1 cellular context compared by ENCODE assay signal in genomic region chr9:99906403-99907207, GRCh38.
TF ChIP-seq lines count a peak whose summit lies in the region.

STX17 (plus strand) TSS chr9:99906654; CDS start chr9:99915240, 8,586 bp downstream.

TF ChIP-seq in HepG2, 621 proteins besides CTCF, POLR2A, EP300 and RAD21 (continued from another document and continues in another):
- TF ChIP-seq ISL2 (CRISPR knock-in tag; IDR thresholded peaks at IDR 0.05) (0 out of 2 replicates have a peak, but pooled peaks have one; percentile 23), KLF15 (CRISPR knock-in tag; IDR thresholded peaks at IDR 0.05; ENCODE audit: borderline replicate concordance) (no peak), HMG20A (CRISPR knock-in tag; IDR thresholded peaks at IDR 0.05; ENCODE audit: borderline replicate concordance) (no peak), THYN1 (CRISPR knock-in tag; IDR thresholded peaks at IDR 0.05; ENCODE audit: borderline replicate concordance, low read depth) (no peak; the same call in 1 of the 2 replicates), ZBTB20 (CRISPR knock-in tag; IDR thresholded peaks at IDR 0.05; ENCODE audit: borderline replicate concordance, low read depth) (no peak), ZNF552 (CRISPR knock-in tag; IDR thresholded peaks at IDR 0.05; ENCODE audit: borderline replicate concordance) (0 out of 2 replicates have a peak, but pooled peaks have one; percentile 43), KLF11 (CRISPR knock-in tag; IDR thresholded peaks at IDR 0.05) (no peak; the same call in 1 of the 2 replicates), JDP2 (CRISPR knock-in tag; IDR thresholded peaks at IDR 0.05; ENCODE audit: borderline replicate concordance) (no peak), HDAC1 (CRISPR knock-in tag; IDR thresholded peaks at IDR 0.05) (peak; percentile 86), TBL1XR1 (IDR thresholded peaks at IDR 0.05; ENCODE audit: borderline replicate concordance, low read length, partially characterized antibody) (no peak), PRDM4 (CRISPR knock-in tag; IDR thresholded peaks at IDR 0.05; ENCODE audit: borderline replicate concordance) (no peak), MED8 (CRISPR knock-in tag; IDR thresholded peaks at IDR 0.05; ENCODE audit: insufficient replicate concordance) (peak; percentile 68), ZNF569 (CRISPR knock-in tag; IDR thresholded peaks at IDR 0.05; ENCODE audit: borderline replicate concordance) (0 out of 2 replicates have a peak, but pooled peaks have one; percentile 56), NR2F6 (IDR thresholded peaks at IDR 0.05) (no peak), NR2F6 (CRISPR knock-in tag; IDR thresholded peaks at IDR 0.05) (0 out of 2 replicates have a peak, but pooled peaks have one; percentile 10), NKX3-1 (CRISPR knock-in tag; IDR thresholded peaks at IDR 0.05) (peak; percentile 65; the same call in 1 of the 2 replicates), STAT5B (CRISPR knock-in tag; IDR thresholded peaks at IDR 0.05) (0 out of 2 replicates have a peak, but pooled peaks have one; percentile 63), ZNF710 (CRISPR knock-in tag; IDR thresholded peaks at IDR 0.05; ENCODE audit: borderline replicate concordance) (peak; percentile 46; the same call in 1 of the 2 replicates), KLF12 (CRISPR knock-in tag; IDR thresholded peaks at IDR 0.05; ENCODE audit: borderline replicate concordance) (peak; percentile 71; the same call in 1 of the 2 replicates), ELK4 (CRISPR knock-in tag; IDR thresholded peaks at IDR 0.05; ENCODE audit: borderline replicate concordance) (no peak), PHF21A (CRISPR knock-in tag; IDR thresholded peaks at IDR 0.05) (peak; percentile 43; the same call in 1 of the 2 replicates), KDM4B (CRISPR knock-in tag; IDR thresholded peaks at IDR 0.05) (peak; percentile 85; the same call in 1 of the 2 replicates), ONECUT2 (CRISPR knock-in tag; IDR thresholded peaks at IDR 0.05) (no peak), ZNF777 (CRISPR knock-in tag; IDR thresholded peaks at IDR 0.05) (peak; percentile 59), SPEN (CRISPR knock-in tag; IDR thresholded peaks at IDR 0.05; ENCODE audit: low read depth) (peak; percentile 86), ZNF3 (CRISPR knock-in tag; IDR thresholded peaks at IDR 0.05) (no peak), TBP (CRISPR knock-in tag; IDR thresholded peaks at IDR 0.05) (no peak), CEBPG (CRISPR knock-in tag; IDR thresholded peaks at IDR 0.05) (no peak), KLF16 (CRISPR knock-in tag; IDR thresholded peaks at IDR 0.05) (peak in 1 of 2 experiments; percentile 69; a peak in 1 of 4 replicates), ZBTB7B (CRISPR knock-in tag; IDR thresholded peaks at IDR 0.05) (peak; percentile 92), NFIB (CRISPR knock-in tag; IDR thresholded peaks at IDR 0.05; ENCODE audit: borderline replicate concordance) (no peak), ZBTB4 (CRISPR knock-in tag; IDR thresholded peaks at IDR 0.05; ENCODE audit: borderline replicate concordance) (no peak), ERF (CRISPR knock-in tag; IDR thresholded peaks at IDR 0.05) (0 out of 2 replicates have a peak, but pooled peaks have one; percentile 35), IRX3 (CRISPR knock-in tag; IDR thresholded peaks at IDR 0.05; ENCODE audit: borderline replicate concordance, low read depth) (0 out of 2 replicates have a peak, but pooled peaks have one; percentile 44), WIZ (CRISPR knock-in tag; IDR thresholded peaks at IDR 0.05) (no peak), ZNF562 (CRISPR knock-in tag; IDR thresholded peaks at IDR 0.05; ENCODE audit: borderline replicate concordance) (no peak), ATF2 (CRISPR knock-in tag; IDR thresholded peaks at IDR 0.05) (no peak), SMARCE1 (IDR thresholded peaks at IDR 0.05; ENCODE audit: borderline replicate concordance) (no peak), ISX (CRISPR knock-in tag; conservative IDR thresholded peaks at IDR 0.05) (no peak), ZSCAN9 (CRISPR knock-in tag; IDR thresholded peaks at IDR 0.05; ENCODE audit: borderline replicate concordance) (peak; percentile 31; the same call in 1 of the 2 replicates), GMEB2 (CRISPR knock-in tag; IDR thresholded peaks at IDR 0.05; ENCODE audit: low read depth) (no peak), JUNB (CRISPR knock-in tag; IDR thresholded peaks at IDR 0.05; ENCODE audit: borderline replicate concordance) (no peak), ZNF143 (CRISPR knock-in tag; IDR thresholded peaks at IDR 0.05) (0 out of 2 replicates have a peak, but pooled peaks have one; percentile 37), ZNF629 (CRISPR knock-in tag; conservative IDR thresholded peaks at IDR 0.05) (peak; percentile 36; the same call in 1 of the 2 replicates), IKZF1 (IDR thresholded peaks at IDR 0.05) (no peak), TOE1 (CRISPR knock-in tag; IDR thresholded peaks at IDR 0.05) (0 out of 2 replicates have a peak, but pooled peaks have one; percentile 34), ZNF724P (CRISPR knock-in tag; IDR thresholded peaks at IDR 0.05; ENCODE audit: borderline replicate concordance) (no peak; the same call in 1 of the 2 replicates), ZNF296 (CRISPR knock-in tag; conservative IDR thresholded peaks at IDR 0.05) (peak; percentile 33; the same call in 1 of the 2 replicates)
- TF ChIP-seq, protein P1, sequence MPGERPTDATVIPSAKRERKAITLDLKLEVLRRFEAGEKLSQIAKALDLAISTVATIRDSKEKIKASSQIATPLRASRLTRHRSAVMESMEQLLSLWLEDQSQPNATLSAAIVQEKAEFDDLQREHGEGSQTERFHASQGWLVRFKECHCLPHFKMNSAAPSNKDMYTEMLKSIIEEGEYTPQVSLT (CRISPR knock-in tag; IDR thresholded peaks at IDR 0.05; ENCODE audit: borderline replicate concordance, low read depth) = no peak
- TF ChIP-seq, protein P2, sequence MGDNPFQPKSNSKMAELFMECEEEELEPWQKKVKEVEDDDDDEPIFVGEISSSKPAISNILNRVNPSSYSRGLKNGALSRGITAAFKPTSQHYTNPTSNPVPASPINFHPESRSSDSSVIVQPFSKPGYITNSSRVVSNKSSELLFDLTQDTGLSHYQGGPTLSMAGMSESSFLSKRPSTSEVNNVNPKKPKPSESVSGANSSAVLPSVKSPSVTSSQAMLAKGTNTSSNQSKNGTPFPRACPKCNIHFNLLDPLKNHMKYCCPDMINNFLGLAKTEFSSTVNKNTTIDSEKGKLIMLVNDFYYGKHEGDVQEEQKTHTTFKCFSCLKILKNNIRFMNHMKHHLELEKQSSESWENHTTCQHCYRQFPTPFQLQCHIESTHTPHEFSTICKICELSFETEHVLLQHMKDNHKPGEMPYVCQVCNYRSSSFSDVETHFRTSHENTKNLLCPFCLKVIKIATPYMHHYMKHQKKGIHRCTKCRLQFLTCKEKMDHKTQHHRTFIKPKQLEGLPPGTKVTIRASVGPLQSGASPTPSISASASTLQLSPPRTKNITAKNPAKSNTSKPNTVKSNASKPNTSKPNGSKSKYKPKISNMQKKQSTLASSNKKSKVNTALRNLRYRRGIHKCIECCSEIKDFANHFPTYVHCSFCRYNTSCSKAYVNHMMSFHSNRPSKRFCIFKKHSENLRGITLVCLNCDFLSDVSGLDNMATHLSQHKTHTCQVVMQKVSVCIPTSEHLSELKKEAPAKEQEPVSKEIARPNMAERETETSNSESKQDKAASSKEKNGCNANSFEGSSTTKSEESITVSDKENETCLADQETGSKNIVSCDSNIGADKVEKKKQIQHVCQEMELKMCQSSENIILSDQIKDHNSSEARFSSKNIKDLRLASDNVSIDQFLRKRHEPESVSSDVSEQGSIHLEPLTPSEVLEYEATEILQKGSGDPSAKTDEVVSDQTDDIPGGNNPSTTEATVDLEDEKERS (CRISPR knock-in tag; IDR thresholded peaks at IDR 0.05) = peak; percentile 58; the same call in 1 of the 2 replicates
- TF ChIP-seq, protein P3, sequence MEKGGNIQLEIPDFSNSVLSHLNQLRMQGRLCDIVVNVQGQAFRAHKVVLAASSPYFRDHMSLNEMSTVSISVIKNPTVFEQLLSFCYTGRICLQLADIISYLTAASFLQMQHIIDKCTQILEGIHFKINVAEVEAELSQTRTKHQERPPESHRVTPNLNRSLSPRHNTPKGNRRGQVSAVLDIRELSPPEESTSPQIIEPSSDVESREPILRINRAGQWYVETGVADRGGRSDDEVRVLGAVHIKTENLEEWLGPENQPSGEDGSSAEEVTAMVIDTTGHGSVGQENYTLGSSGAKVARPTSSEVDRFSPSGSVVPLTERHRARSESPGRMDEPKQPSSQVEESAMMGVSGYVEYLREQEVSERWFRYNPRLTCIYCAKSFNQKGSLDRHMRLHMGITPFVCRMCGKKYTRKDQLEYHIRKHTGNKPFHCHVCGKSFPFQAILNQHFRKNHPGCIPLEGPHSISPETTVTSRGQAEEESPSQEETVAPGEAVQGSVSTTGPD (CRISPR knock-in tag; IDR thresholded peaks at IDR 0.05) = no peak
